ENCODE assay signal across 16 cellular contexts in genomic region chr4:31108762-31109161, GRCh38.
A peak's percentile ranks its signal among the peaks of the same experiment; 100 is the strongest.
DNase-seq lines count a peak whose midpoint lies in the region; ATAC-seq and TF ChIP-seq lines count a peak whose summit lies in the region.
"Had no signal": no experiment of that assay in that cellular context is flagged by ENCODE, and none has a peak within 500 bp of the region (broad histone marks: within the 10 kb centered on the region; RNA-seq: fewer than 3 reads in every experiment).

No MANE protein-coding gene starts in this region.

- ATAC-seq in heart left ventricle (no peak), GM21529 (IDR thresholded peaks at IDR 0.05; ENCODE audit: unreplicated experiment) (no peak)
- ATAC-seq: HepG2 had no signal

- no peak for TF ChIP-seq POLR2A in heart left ventricle (IDR thresholded peaks at IDR 0.05)

- no peaks in the 10 kb centered on the region for H3K9me3 Mint-ChIP-seq in chondrocyte (ENCODE audit: low read depth)

- peak overlapping the region; percentile 9 for H3K27ac Mint-ChIP-seq in chondrocyte (ENCODE audit: unreplicated experiment)
- H3K27ac Mint-ChIP-seq: CD4-positive, CD25-positive, alpha-beta regulatory T cell; HFFc6 had no signal

- intact Hi-C loops in cardiac septum (cut with DNase I) (no loop called here), heart left ventricle (cut with DNase I) (no loop called here)

- H3K27me3 ChIP-seq in heart left ventricle, result no peaks in the 10 kb centered on the region
- H3K27me3 ChIP-seq: BLaER1 treated with 17β-estradiol and CSF1 and Interleukin-3, amounts not matched to agents 10 nM and 100 nM had no signal

- 89 to 100% (median 96%) methylated on average over 1 of the region's 1 CpG for WGBS in heart left ventricle, 4 donors

- H3K36me3 ChIP-seq in heart left ventricle, result no peaks in the 10 kb centered on the region
- H3K36me3 ChIP-seq: BLaER1 treated with 17β-estradiol and CSF1 and Interleukin-3, amounts not matched to agents 10 nM and 100 nM; HAP-1 had no signal

- DNase-seq in cardiac septum (ENCODE audit: low spot score) (peak; percentile 72), heart left ventricle (no peak), chondrocyte (ENCODE audit: low spot score) (no peak), iPS-NIHi7 (ENCODE audit: extremely low spot score) (peak; percentile 9), SKM-1 treated with dmso at 0.1 percent for 144 hours (lab: John Stamatoyannopoulos, UW; ENCODE audit: unreplicated experiment) (no peak)
- DNase-seq in stimulated activated CD4-positive, alpha-beta T cell treated with anti-CD3 and anti-CD28 coated beads, Interleukin-4, amount 100 ng/mL, for 4 hours, result no peak
- DNase-seq: 8988T; AML-193; CD4-positive, CD25-positive, alpha-beta regulatory T cell; DMS53; GF-D8; HFFc6 had no signal

- H3K4me1 Mint-ChIP-seq in chondrocyte (ENCODE audit: low read depth), result peaks cover 34% of the 10 kb centered on the region
- H3K4me1 Mint-ChIP-seq: CD4-positive, CD25-positive, alpha-beta regulatory T cell had no signal

- no peak overlapping the region for H3K4me3 ChIP-seq in heart left ventricle
- H3K4me3 ChIP-seq: BLaER1 treated with 17β-estradiol and CSF1 and Interleukin-3, amounts not matched to agents 10 nM and 100 nM; HAP-1 had no signal

- TF ChIP-seq CTCF in heart left ventricle (IDR thresholded peaks at IDR 0.05) (no peak), chondrocyte (IDR thresholded peaks at IDR 0.05) (no peak)

- no peaks in the 10 kb centered on the region for H3K27me3 Mint-ChIP-seq in chondrocyte (ENCODE audit: low read depth)
- H3K27me3 Mint-ChIP-seq: CD4-positive, CD25-positive, alpha-beta regulatory T cell had no signal

- peaks cover 0 to 12% (median 0%) of the 10 kb centered on the region in 12 donors for H3K4me1 ChIP-seq in heart left ventricle

- no peak overlapping the region for H3K4me3 Mint-ChIP-seq in chondrocyte (ENCODE audit: unreplicated experiment)
- H3K4me3 Mint-ChIP-seq: CD4-positive, CD25-positive, alpha-beta regulatory T cell; HFFc6 had no signal

- peaks cover 0 to 2% (median 0%) of the 10 kb centered on the region in 12 donors for H3K9me3 ChIP-seq in heart left ventricle
- H3K9me3 ChIP-seq: BLaER1 treated with 17β-estradiol and CSF1 and Interleukin-3, amounts not matched to agents 10 nM and 100 nM; HAP-1 had no signal

- no peak overlapping the region for H3K27ac ChIP-seq in heart left ventricle
- H3K27ac ChIP-seq: BLaER1 treated with 17β-estradiol and CSF1 and Interleukin-3, amounts not matched to agents 10 nM and 100 nM had no signal

- H3K36me3 Mint-ChIP-seq in chondrocyte (ENCODE audit: low read depth), result no peaks in the 10 kb centered on the region
- H3K36me3 Mint-ChIP-seq: CD4-positive, CD25-positive, alpha-beta regulatory T cell had no signal

Comparison
In these comparisons a context has a peak if more than half of its experiments do, and no peak if none do; other contexts are left out.
1. DNase-seq: peak in cardiac septum (single experiment) and iPS-NIHi7 (single experiment); none in heart left ventricle (0 of 5), chondrocyte (single experiment), stimulated activated CD4-positive, alpha-beta T cell treated with anti-CD3 and anti-CD28 coated beads, Interleukin-4, amount 100 ng/mL, for 4 hours (0 of 2) and SKM-1 treated with dmso at 0.1 percent for 144 hours (single experiment).